1 cellular context compared by ENCODE assay signal in the genomic region with DNA sequence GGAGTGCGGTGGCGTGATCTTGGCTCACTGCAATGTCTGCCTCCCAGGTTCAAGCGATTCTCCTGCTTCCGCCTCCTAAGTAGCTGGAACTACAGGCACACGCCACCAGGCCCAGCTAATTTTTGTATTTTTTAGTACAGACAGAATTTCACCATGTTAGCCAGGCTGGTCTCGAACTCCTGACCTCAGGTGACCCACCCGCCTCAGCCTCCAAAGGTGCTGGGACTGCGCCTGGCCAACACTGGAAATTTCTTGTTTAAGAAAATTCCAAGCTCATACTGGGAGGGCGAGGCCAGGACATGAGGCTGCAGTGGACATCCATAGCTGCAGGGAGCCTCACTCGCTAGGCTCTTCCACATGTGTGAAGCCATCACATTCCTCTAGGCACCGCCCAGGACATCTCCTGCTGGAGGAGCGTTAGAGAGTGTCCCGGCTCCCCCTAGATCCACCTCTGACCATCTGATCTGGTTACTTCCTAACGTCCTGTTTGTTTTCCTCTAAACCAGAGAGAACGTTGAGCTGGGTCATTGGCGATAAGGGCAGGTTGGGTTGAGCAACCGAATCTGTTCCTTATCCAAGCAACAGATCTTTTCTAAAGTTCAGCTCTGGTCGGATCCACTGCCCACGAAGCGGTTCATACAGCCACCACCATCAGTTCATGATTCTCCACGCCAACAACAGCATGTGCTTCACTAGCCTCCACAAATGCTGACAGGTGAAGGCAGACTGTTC.
TF ChIP-seq lines count a peak whose summit lies in the region.

No MANE protein-coding gene starts in this region.

TF ChIP-seq in K562, 482 proteins besides CTCF, POLR2A, EP300 and RAD21 (continued from another document and continues in another):
- 0 out of 2 replicates have a peak, but pooled peaks have one; percentile 12 for TF ChIP-seq MAFK (IDR thresholded peaks at IDR 0.05; ENCODE audit: low read length)
- TF ChIP-seq GATA2 (CRISPR knock-in tag; IDR thresholded peaks at IDR 0.05), result peak; percentile 92
- TF ChIP-seq, protein P1, sequence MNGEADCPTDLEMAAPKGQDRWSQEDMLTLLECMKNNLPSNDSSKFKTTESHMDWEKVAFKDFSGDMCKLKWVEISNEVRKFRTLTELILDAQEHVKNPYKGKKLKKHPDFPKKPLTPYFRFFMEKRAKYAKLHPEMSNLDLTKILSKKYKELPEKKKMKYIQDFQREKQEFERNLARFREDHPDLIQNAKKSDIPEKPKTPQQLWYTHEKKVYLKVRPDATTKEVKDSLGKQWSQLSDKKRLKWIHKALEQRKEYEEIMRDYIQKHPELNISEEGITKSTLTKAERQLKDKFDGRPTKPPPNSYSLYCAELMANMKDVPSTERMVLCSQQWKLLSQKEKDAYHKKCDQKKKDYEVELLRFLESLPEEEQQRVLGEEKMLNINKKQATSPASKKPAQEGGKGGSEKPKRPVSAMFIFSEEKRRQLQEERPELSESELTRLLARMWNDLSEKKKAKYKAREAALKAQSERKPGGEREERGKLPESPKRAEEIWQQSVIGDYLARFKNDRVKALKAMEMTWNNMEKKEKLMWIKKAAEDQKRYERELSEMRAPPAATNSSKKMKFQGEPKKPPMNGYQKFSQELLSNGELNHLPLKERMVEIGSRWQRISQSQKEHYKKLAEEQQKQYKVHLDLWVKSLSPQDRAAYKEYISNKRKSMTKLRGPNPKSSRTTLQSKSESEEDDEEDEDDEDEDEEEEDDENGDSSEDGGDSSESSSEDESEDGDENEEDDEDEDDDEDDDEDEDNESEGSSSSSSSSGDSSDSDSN (IDR thresholded peaks at IDR 0.05; ENCODE audit: borderline replicate concordance in 1 of 2, low read depth in 2 of 2, low read length in 2 of 2), result no peak
- no peak for TF ChIP-seq ZNF445 (CRISPR knock-in tag; IDR thresholded peaks at IDR 0.05; ENCODE audit: low read depth)
- peak; percentile 74; the same call in 1 of the 2 replicates for TF ChIP-seq STAT5A (IDR thresholded peaks at IDR 0.05; ENCODE audit: borderline replicate concordance, low read length)
- TF ChIP-seq CC2D1A (IDR thresholded peaks at IDR 0.05), result peak; percentile 90
- peak in 1 of 2 experiments; percentile 69 for TF ChIP-seq NCOA2 (IDR thresholded peaks at IDR 0.05; ENCODE audit: partially characterized antibody in 2 of 2)
- TF ChIP-seq, protein P2, sequence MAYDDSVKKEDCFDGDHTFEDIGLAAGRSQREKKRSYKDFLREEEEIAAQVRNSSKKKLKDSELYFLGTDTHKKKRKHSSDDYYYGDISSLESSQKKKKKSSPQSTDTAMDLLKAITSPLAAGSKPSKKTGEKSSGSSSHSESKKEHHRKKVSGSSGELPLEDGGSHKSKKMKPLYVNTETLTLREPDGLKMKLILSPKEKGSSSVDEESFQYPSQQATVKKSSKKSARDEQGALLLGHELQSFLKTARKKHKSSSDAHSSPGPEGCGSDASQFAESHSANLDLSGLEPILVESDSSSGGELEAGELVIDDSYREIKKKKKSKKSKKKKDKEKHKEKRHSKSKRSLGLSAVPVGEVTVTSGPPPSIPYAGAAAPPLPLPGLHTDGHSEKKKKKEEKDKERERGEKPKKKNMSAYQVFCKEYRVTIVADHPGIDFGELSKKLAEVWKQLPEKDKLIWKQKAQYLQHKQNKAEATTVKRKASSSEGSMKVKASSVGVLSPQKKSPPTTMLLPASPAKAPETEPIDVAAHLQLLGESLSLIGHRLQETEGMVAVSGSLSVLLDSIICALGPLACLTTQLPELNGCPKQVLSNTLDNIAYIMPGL (CRISPR knock-in tag; IDR thresholded peaks at IDR 0.05), result no peak
- TF ChIP-seq MIER1 (IDR thresholded peaks at IDR 0.05; ENCODE audit: low read depth), result no peak
- TF ChIP-seq CREBBP (IDR thresholded peaks at IDR 0.05; ENCODE audit: low read depth, low read length), result no peak
- TF ChIP-seq, protein P3, sequence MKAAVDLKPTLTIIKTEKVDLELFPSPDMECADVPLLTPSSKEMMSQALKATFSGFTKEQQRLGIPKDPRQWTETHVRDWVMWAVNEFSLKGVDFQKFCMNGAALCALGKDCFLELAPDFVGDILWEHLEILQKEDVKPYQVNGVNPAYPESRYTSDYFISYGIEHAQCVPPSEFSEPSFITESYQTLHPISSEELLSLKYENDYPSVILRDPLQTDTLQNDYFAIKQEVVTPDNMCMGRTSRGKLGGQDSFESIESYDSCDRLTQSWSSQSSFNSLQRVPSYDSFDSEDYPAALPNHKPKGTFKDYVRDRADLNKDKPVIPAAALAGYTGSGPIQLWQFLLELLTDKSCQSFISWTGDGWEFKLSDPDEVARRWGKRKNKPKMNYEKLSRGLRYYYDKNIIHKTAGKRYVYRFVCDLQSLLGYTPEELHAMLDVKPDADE (conservative IDR thresholded peaks at IDR 0.05; ENCODE audit: control insufficient read depth, low read depth, low read length), result no peak
- TF ChIP-seq, protein P4, sequence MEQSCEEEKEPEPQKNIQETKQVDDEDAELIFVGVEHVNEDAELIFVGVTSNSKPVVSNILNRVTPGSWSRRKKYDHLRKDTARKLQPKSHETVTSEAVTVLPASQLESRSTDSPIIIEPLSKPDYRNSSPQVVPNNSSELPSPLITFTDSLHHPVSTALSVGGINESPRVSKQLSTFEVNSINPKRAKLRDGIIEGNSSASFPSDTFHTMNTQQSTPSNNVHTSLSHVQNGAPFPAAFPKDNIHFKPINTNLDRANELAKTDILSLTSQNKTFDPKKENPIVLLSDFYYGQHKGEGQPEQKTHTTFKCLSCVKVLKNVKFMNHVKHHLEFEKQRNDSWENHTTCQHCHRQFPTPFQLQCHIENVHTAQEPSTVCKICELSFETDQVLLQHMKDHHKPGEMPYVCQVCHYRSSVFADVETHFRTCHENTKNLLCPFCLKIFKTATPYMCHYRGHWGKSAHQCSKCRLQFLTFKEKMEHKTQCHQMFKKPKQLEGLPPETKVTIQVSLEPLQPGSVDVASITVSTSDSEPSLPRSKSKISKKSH (CRISPR knock-in tag; IDR thresholded peaks at IDR 0.05), result no peak
- TF ChIP-seq ZNF655 (CRISPR knock-in tag; IDR thresholded peaks at IDR 0.05), result no peak
- TF ChIP-seq NCOA1 (IDR thresholded peaks at IDR 0.05; ENCODE audit: low read depth), result peak; percentile 94
- TF ChIP-seq RBM39 (optimal IDR thresholded peaks at IDR 0.05; ENCODE audit: low read depth, low read length), result no peak
- TF ChIP-seq GTF2F1 (IDR thresholded peaks at IDR 0.05; ENCODE audit: low read depth, low read length), result no peak
- peak; percentile 64; the same call in 1 of the 2 replicates for TF ChIP-seq GATAD2A (IDR thresholded peaks at IDR 0.05)
- no peak for TF ChIP-seq MLLT1 (IDR thresholded peaks at IDR 0.05)
- peak in 1 of 2 experiments; percentile 65; a peak in 1 of 4 replicates for TF ChIP-seq FOXA3 (CRISPR knock-in tag; conservative IDR thresholded peaks at IDR 0.05 in 1 of 2, IDR thresholded peaks at IDR 0.05 in 1 of 2)
- peak; percentile 58 for TF ChIP-seq KLF6 (CRISPR knock-in tag; IDR thresholded peaks at IDR 0.05; ENCODE audit: borderline replicate concordance)
- no peak for TF ChIP-seq SLC30A9 (CRISPR knock-in tag; IDR thresholded peaks at IDR 0.05)
- TF ChIP-seq, protein P5, sequence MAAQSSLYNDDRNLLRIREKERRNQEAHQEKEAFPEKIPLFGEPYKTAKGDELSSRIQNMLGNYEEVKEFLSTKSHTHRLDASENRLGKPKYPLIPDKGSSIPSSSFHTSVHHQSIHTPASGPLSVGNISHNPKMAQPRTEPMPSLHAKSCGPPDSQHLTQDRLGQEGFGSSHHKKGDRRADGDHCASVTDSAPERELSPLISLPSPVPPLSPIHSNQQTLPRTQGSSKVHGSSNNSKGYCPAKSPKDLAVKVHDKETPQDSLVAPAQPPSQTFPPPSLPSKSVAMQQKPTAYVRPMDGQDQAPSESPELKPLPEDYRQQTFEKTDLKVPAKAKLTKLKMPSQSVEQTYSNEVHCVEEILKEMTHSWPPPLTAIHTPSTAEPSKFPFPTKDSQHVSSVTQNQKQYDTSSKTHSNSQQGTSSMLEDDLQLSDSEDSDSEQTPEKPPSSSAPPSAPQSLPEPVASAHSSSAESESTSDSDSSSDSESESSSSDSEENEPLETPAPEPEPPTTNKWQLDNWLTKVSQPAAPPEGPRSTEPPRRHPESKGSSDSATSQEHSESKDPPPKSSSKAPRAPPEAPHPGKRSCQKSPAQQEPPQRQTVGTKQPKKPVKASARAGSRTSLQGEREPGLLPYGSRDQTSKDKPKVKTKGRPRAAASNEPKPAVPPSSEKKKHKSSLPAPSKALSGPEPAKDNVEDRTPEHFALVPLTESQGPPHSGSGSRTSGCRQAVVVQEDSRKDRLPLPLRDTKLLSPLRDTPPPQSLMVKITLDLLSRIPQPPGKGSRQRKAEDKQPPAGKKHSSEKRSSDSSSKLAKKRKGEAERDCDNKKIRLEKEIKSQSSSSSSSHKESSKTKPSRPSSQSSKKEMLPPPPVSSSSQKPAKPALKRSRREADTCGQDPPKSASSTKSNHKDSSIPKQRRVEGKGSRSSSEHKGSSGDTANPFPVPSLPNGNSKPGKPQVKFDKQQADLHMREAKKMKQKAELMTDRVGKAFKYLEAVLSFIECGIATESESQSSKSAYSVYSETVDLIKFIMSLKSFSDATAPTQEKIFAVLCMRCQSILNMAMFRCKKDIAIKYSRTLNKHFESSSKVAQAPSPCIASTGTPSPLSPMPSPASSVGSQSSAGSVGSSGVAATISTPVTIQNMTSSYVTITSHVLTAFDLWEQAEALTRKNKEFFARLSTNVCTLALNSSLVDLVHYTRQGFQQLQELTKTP (IDR thresholded peaks at IDR 0.05; ENCODE audit: low read depth in 1 of 2, partially characterized antibody in 2 of 2), result peak in 1 of 2 experiments; percentile 78
- TF ChIP-seq E2F5 (CRISPR knock-in tag; IDR thresholded peaks at IDR 0.05), result no peak
- TF ChIP-seq, protein P6, sequence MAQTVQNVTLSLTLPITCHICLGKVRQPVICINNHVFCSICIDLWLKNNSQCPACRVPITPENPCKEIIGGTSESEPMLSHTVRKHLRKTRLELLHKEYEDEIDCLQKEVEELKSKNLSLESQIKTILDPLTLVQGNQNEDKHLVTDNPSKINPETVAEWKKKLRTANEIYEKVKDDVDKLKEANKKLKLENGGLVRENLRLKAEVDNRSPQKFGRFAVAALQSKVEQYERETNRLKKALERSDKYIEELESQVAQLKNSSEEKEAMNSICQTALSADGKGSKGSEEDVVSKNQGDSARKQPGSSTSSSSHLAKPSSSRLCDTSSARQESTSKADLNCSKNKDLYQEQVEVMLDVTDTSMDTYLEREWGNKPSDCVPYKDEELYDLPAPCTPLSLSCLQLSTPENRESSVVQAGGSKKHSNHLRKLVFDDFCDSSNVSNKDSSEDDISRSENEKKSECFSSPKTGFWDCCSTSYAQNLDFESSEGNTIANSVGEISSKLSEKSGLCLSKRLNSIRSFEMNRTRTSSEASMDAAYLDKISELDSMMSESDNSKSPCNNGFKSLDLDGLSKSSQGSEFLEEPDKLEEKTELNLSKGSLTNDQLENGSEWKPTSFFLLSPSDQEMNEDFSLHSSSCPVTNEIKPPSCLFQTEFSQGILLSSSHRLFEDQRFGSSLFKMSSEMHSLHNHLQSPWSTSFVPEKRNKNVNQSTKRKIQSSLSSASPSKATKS (CRISPR knock-in tag; IDR thresholded peaks at IDR 0.05), result no peak
- no peak for TF ChIP-seq GMEB1 (CRISPR knock-in tag; IDR thresholded peaks at IDR 0.05)
- TF ChIP-seq ZNF75A (CRISPR knock-in tag; IDR thresholded peaks at IDR 0.05), result no peak
- peak; percentile 67; the same call in 1 of the 2 replicates for TF ChIP-seq SMARCC2 (IDR thresholded peaks at IDR 0.05; ENCODE audit: low read depth)
- TF ChIP-seq PKNOX1 (IDR thresholded peaks at IDR 0.05), result no peak
- TF ChIP-seq FIP1L1 (IDR thresholded peaks at IDR 0.05; ENCODE audit: low read depth, low read length, poor library complexity, severe bottlenecking), result no peak
- peak; percentile 86 for TF ChIP-seq NBN (IDR thresholded peaks at IDR 0.05; ENCODE audit: low read depth)
- TF ChIP-seq NR2C1 (IDR thresholded peaks at IDR 0.05), result no peak
- TF ChIP-seq NR2C1 (tag; IDR thresholded peaks at IDR 0.05), result peak; percentile 88
